Comparison of ENCODE assay signal across 8 cellular contexts in genomic region chr19:41646589-41647204, GRCh38.
DNase-seq lines count a peak whose midpoint lies in the region; ATAC-seq and TF ChIP-seq lines count a peak whose summit lies in the region.

No MANE protein-coding gene starts in this region.

- H3K9me3 Mint-ChIP-seq in T-helper 2 cell treated with Interferon-gamma antibody and Interleukin-4, amounts not matched to agents 5 μg/mL and 100 μg/mL, for 36 hours = no peaks in the 10 kb centered on the region

- H3K4me1 Mint-ChIP-seq in T-helper 2 cell treated with Interferon-gamma antibody and Interleukin-4, amounts not matched to agents 5 μg/mL and 100 μg/mL, for 36 hours (ENCODE audit: low read depth) = no peaks in the 10 kb centered on the region

- H3K27ac Mint-ChIP-seq in T-helper 2 cell treated with Interferon-gamma antibody and Interleukin-4, amounts not matched to agents 5 μg/mL and 100 μg/mL, for 36 hours = no peak overlapping the region

- ATAC-seq in GM21619 (IDR thresholded peaks at IDR 0.05; ENCODE audit: unreplicated experiment) (no peak), HG02852 (IDR thresholded peaks at IDR 0.05; ENCODE audit: unreplicated experiment) (no peak)

- DNase-seq in GM20000 (ENCODE audit: low spot score) (no peak), COLO668 (lab: John Stamatoyannopoulos, UW; ENCODE audit: unreplicated experiment) (no peak), superior temporal gyrus (ENCODE audit: extremely low spot score) (no peak)
- peak; percentile 17 for DNase-seq in T-helper 2 cell treated with Interferon-gamma antibody and Interleukin-4, amounts not matched to agents 5 μg/mL and 100 μg/mL, for 36 hours (ENCODE audit: low spot score)
- DNase-seq in effector CD8-positive, alpha-beta T cell (lab: John Stamatoyannopoulos, UW) = peak; percentile 9
- peak; percentile 55 to 74 for DNase-seq in stimulated activated CD4-positive, alpha-beta T cell treated with anti-CD3 and anti-CD28 coated beads, Interleukin-4, amount 100 ng/mL, for 48 hours (ENCODE audit: low read depth in 2 of 2)

- peak; percentile 19 for TF ChIP-seq CTCF in GM20000 (IDR thresholded peaks at IDR 0.05; ENCODE audit: extremely low read depth, missing control alignments)

- H3K27me3 Mint-ChIP-seq in T-helper 2 cell treated with Interferon-gamma antibody and Interleukin-4, amounts not matched to agents 5 μg/mL and 100 μg/mL, for 36 hours (ENCODE audit: low read depth) = peaks cover 15% of the 10 kb centered on the region

- no peak overlapping the region for H3K4me3 Mint-ChIP-seq in T-helper 2 cell treated with Interferon-gamma antibody and Interleukin-4, amounts not matched to agents 5 μg/mL and 100 μg/mL, for 36 hours

- H3K36me3 Mint-ChIP-seq in T-helper 2 cell treated with Interferon-gamma antibody and Interleukin-4, amounts not matched to agents 5 μg/mL and 100 μg/mL, for 36 hours (ENCODE audit: low read depth) = no peaks in the 10 kb centered on the region

Comparison
In these comparisons a context has a peak if more than half of its experiments do, and no peak if none do; other contexts are left out.
1. DNase-seq: peak in T-helper 2 cell treated with Interferon-gamma antibody and Interleukin-4, amounts not matched to agents 5 μg/mL and 100 μg/mL, for 36 hours (single experiment), effector CD8-positive, alpha-beta T cell (single experiment) and stimulated activated CD4-positive, alpha-beta T cell treated with anti-CD3 and anti-CD28 coated beads, Interleukin-4, amount 100 ng/mL, for 48 hours (2 of 2); none in GM20000 (single experiment), COLO668 (single experiment) and superior temporal gyrus (single experiment).